17 cellular contexts compared by ENCODE assay signal in the genomic region with DNA sequence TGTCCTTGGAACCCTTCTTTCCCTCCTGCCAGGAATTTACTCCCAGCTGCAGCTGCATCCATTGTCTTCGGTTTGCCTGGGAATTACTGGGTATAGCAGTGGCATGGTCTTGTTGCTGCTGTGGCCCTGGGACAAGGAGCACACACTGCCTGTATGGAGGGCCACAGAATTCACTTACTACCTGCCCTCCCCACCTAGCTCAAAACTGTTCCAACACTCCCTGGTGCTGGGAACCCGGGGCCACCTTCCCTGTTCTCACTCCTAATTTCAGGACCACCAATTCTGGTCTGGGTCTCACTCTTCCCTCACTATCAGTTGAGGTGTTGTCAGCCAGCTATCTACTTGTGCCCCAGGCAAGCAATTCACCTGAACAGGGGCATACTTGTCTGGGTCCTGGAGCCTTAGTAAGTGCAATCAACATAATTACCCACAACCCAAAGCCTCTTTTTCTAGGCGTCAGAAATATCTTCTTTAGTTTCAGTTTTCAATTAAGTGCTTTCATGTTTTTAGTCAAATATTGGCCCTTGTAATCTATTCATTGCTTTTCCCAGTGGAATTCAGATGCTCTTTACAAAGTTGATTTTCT. TPM values are rescaled to one million over a fixed set of nuclear protein-coding genes. Genes with fewer than 3 reads are reported as not detected.
A peak's percentile ranks its signal among the peaks of the same experiment; 100 is the strongest.
DNase-seq lines count a peak whose midpoint lies in the region; ATAC-seq and TF ChIP-seq lines count a peak whose summit lies in the region.
"Had no signal": no experiment of that assay in that cellular context is flagged by ENCODE, and none has a peak within 500 bp of the region (broad histone marks: within the 10 kb centered on the region; RNA-seq: fewer than 3 reads in every experiment).

No MANE protein-coding gene starts in this region.

- H3K9ac ChIP-seq in MM.1S (ENCODE audit: low read length) (no peak overlapping the region), neuronal stem cell (ENCODE audit: low read depth, low read length, poor library complexity) (no peak overlapping the region)

- no peak overlapping the region for H3K4ac ChIP-seq in neuronal stem cell (ENCODE audit: low read length)

- H3K79me1 ChIP-seq in neuronal stem cell (ENCODE audit: low read depth, low read length) = no peaks in the 10 kb centered on the region

- no peak overlapping the region for H3K27ac ChIP-seq in MM.1S (ENCODE audit: low read length)
- H3K27ac ChIP-seq in neuronal stem cell (replicated peaks; ENCODE audit: low read length) = peak overlapping the region; percentile 2

- peaks cover 23% of the 10 kb centered on the region for H3K9me3 Mint-ChIP-seq in WTC11

- H2BK120ac ChIP-seq in neuronal stem cell (ENCODE audit: low read depth, low read length) = no peak overlapping the region

- H3K4me3 ChIP-seq in MM.1S (ENCODE audit: low read length) (no peak overlapping the region), neuronal stem cell (ENCODE audit: low read length in 2 of 2) (no peak overlapping the region)
- H3K4me3 ChIP-seq: K562 had no signal

- H3K4me3 Mint-ChIP-seq in WTC11 = no peak overlapping the region

- H4K91ac ChIP-seq in neuronal stem cell (ENCODE audit: low read depth, low read length, poor library complexity) = no peak overlapping the region

- H3K27ac Mint-ChIP-seq in WTC11 = no peak overlapping the region

- H3K36me3 Mint-ChIP-seq in WTC11 = no peaks in the 10 kb centered on the region

- no peak overlapping the region for H3K18ac ChIP-seq in neuronal stem cell (ENCODE audit: low read length)

- POLR2A ChIA-PET in WTC11 (lab: Charles Lee) = interaction anchor here (0.7 kb wide), 1 partner anchor 92 kb away, joined by 6 read pairs; no protein-coding TSS in a partner anchor

- peak overlapping the region; percentile 93 for H4K8ac ChIP-seq in neuronal stem cell (ENCODE audit: low read depth, low read length)

- H3K23ac ChIP-seq in neuronal stem cell (ENCODE audit: low read depth, low read length, poor library complexity) = no peak overlapping the region

- H3K27me3 Mint-ChIP-seq in WTC11 (ENCODE audit: low read depth) = no peaks in the 10 kb centered on the region; the same call in 1 of the 2 replicates

- H3K36me3 ChIP-seq in MM.1S (replicated peaks; ENCODE audit: insufficient read depth, low read length) = no peaks in the 10 kb centered on the region
- H3K36me3 ChIP-seq in neuronal stem cell (replicated peaks in 1 of 2; ENCODE audit: control insufficient read depth in 2 of 2, insufficient read depth in 2 of 2, low read length in 2 of 2) = no peaks in the 10 kb centered on the region

- no peak for TF ChIP-seq CTCF in MM.1S (IDR thresholded peaks at IDR 0.05; ENCODE audit: low read length)
- no peak for TF ChIP-seq CTCF in WTC11 (IDR thresholded peaks at IDR 0.05)

- no peak overlapping the region for H3K14ac ChIP-seq in neuronal stem cell (ENCODE audit: low read length)

- in situ Hi-C loops in G401 (cut with HindIII; ENCODE audit: low sequenced_read_pairs) = no loop called here

- H3K4me2 ChIP-seq in MM.1S (ENCODE audit: low read depth, low read length) = 0 out of 2 replicates have a peak overlapping the region, but pooled peaks have one; percentile 22
- H3K4me2 ChIP-seq in neuronal stem cell (ENCODE audit: insufficient read depth, low read length, poor library complexity, severe bottlenecking) = no peak overlapping the region

- peaks cover 7% of the 10 kb centered on the region; the same call in 1 of the 2 replicates for H3K4me1 Mint-ChIP-seq in WTC11

- ATAC-seq in WTC11 (peak; percentile 32), GM19455 (IDR thresholded peaks at IDR 0.05; ENCODE audit: unreplicated experiment) (no peak)
- ATAC-seq: K562, Panc1 had no signal

- H3F3A ChIP-seq in MM.1S (ENCODE audit: insufficient read depth, low read length) = no peaks in the 10 kb centered on the region

- H3K27me3 ChIP-seq in MM.1S (replicated peaks; ENCODE audit: insufficient read depth, low read length) (no peaks in the 10 kb centered on the region), neuronal stem cell (ENCODE audit: control insufficient read depth in 3 of 3, insufficient read depth in 3 of 3, low read depth in 1 of 3, low read length in 3 of 3) (no peaks in the 10 kb centered on the region)

- peak overlapping the region; percentile 38 for H2BK15ac ChIP-seq in neuronal stem cell (ENCODE audit: low read length)

- H3K4me1 ChIP-seq in MM.1S (ENCODE audit: low read length) (no peaks in the 10 kb centered on the region), neuronal stem cell (ENCODE audit: control insufficient read depth in 2 of 2, insufficient read depth in 1 of 2, low read depth in 1 of 2, low read length in 2 of 2) (peaks cover 2 to 4% of the 10 kb centered on the region in 2 donors)

- H2BK5ac ChIP-seq in neuronal stem cell (ENCODE audit: low read length) = no peak overlapping the region

- H2AK5ac ChIP-seq in neuronal stem cell (ENCODE audit: low read depth, low read length) = no peak overlapping the region

- DNase-seq in NCI-H2107 treated with DMSO at 0.1 percent for 48 hours (lab: John Stamatoyannopoulos, UW; ENCODE audit: unreplicated experiment) (peak; percentile 24), NCI-H2107 (lab: John Stamatoyannopoulos, UW) (no peak), MM.1S (peak; percentile 17), WTC11 (ENCODE audit: low spot score) (no peak), neuronal stem cell (ENCODE audit: low spot score) (no peak), DMS153 treated with DMSO at 0.1 percent for 48 hours (lab: John Stamatoyannopoulos, UW; ENCODE audit: unreplicated experiment) (no peak), G401 (ENCODE audit: low spot score) (no peak)
- DNase-seq: C1 segment of cervical spinal cord, NCI-H1048, NCI-H1930, NCI-H2227 treated with DMSO at 0.1 percent for 48 hours, NCI-H524 treated with DMSO at 0.1 percent for 48 hours, SHP77 had no signal

- H3K9me2 ChIP-seq in MM.1S (replicated peaks; ENCODE audit: insufficient read depth, low read length) = no peaks in the 10 kb centered on the region

- no peak overlapping the region for H2BK12ac ChIP-seq in neuronal stem cell (ENCODE audit: low read length)

- WGBS in neuronal stem cell (ENCODE audit: extremely low coverage in 2 of 2, insufficient read length in 2 of 2, insufficient replicate concordance in 1 of 2), 2 donors = no CpG with 5 or more reads among the region's 3 CpGs

- H2AFZ ChIP-seq in MM.1S (ENCODE audit: low read length) (peak overlapping the region; percentile 36; the same call in 1 of the 2 replicates), neuronal stem cell (ENCODE audit: low read length) (peak overlapping the region; percentile 67)

- H3K9me3 ChIP-seq in MM.1S (replicated peaks; ENCODE audit: insufficient read depth, low read length) (no peaks in the 10 kb centered on the region), neuronal stem cell (replicated peaks in 1 of 2; ENCODE audit: control insufficient read depth in 2 of 2, insufficient read depth in 1 of 2, low read depth in 1 of 2, low read length in 2 of 2) (no peaks in the 10 kb centered on the region)

- CTCF ChIA-PET in WTC11 (lab: Charles Lee) = no interaction called here

- no peaks in the 10 kb centered on the region for H4K20me1 ChIP-seq in MM.1S (ENCODE audit: insufficient read depth, low read length)

- H3K79me2 ChIP-seq in MM.1S (ENCODE audit: low read length) = no peaks in the 10 kb centered on the region

TF ChIP-seq in WTC11, 78 proteins besides CTCF, POLR2A, EP300 and RAD21 (continues in another document):
- TF ChIP-seq, protein P1, sequence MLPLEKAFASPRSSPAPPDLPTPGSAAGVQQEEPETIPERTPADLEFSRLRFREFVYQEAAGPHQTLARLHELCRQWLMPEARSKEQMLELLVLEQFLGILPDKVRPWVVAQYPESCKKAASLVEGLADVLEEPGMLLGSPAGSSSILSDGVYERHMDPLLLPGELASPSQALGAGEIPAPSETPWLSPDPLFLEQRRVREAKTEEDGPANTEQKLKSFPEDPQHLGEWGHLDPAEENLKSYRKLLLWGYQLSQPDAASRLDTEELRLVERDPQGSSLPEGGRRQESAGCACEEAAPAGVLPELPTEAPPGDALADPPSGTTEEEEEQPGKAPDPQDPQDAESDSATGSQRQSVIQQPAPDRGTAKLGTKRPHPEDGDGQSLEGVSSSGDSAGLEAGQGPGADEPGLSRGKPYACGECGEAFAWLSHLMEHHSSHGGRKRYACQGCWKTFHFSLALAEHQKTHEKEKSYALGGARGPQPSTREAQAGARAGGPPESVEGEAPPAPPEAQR (CRISPR knock-in tag; IDR thresholded peaks at IDR 0.05) = no peak
- TF ChIP-seq, protein P2, sequence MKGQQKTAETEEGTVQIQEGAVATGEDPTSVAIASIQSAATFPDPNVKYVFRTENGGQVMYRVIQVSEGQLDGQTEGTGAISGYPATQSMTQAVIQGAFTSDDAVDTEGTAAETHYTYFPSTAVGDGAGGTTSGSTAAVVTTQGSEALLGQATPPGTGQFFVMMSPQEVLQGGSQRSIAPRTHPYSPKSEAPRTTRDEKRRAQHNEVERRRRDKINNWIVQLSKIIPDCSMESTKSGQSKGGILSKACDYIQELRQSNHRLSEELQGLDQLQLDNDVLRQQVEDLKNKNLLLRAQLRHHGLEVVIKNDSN (CRISPR knock-in tag; IDR thresholded peaks at IDR 0.05) = no peak

RNA-seq across cellular contexts. Expression of a gene that starts 47.2 kb away (rescaled TPM):
- 0.21 to 0.44 TPM (median 0.31 TPM) in 3 replicates for total RNA-seq in WTC11 (2021)
- polyA plus RNA-seq in neuronal stem cell (2013, experiment 1 of 2) = 1.3 TPM
- 1.1 TPM for polyA plus RNA-seq in neuronal stem cell (2013, experiment 2 of 2)
- total RNA-seq in G401 (2014; rRNA removed; shearing (Covaris generic)) = 1.8 and 2.6 TPM in 2 replicates
- total RNA-seq: K562; T-helper 2 cell treated with Interferon-gamma antibody and Interleukin-4, amounts not matched to agents 100 ng/mL and 5 ng/mL, for 36 hours had no signal
- polyA plus RNA-seq: K562 had no signal

Comparison
In these comparisons a context has a peak if more than half of its experiments do, and no peak if none do; other contexts are left out.
1. DNase-seq: peak in NCI-H2107 treated with DMSO at 0.1 percent for 48 hours (single experiment) and MM.1S (single experiment); none in NCI-H2107 (single experiment), WTC11 (single experiment), neuronal stem cell (single experiment), DMS153 treated with DMSO at 0.1 percent for 48 hours (single experiment) and G401 (single experiment).